Comparison of ENCODE assay signal across 27 cellular contexts in genomic region chr6:20882014-20882413, GRCh38.
"Had no signal": no experiment of that assay in that cellular context is flagged by ENCODE, and none has a peak within 500 bp of the region (broad histone marks: within the 10 kb centered on the region; RNA-seq: fewer than 3 reads in every experiment).

No MANE protein-coding gene starts in this region.

- H3K9me3 ChIP-seq: testis, vagina had no signal

- ATAC-seq: activated CD4-positive, alpha-beta T cell treated with anti-CD3 and anti-CD28 coated beads for 36 hours; activated T-helper 17 cell treated with anti-CD3 and anti-CD28 coated beads, Interleukin-2, amount 50 U/mL, for 72 hours; effector memory CD8-positive, alpha-beta T cell; esophagus mucosa; left lung; stimulated activated naive B cell treated with anti-CD40 and anti-IgM and Interleukin-4, amounts not matched to agents 10 μg/mL and 1 μg/mL and 100 μg/mL, for 72 hours had no signal

- H3K27me3 Mint-ChIP-seq: activated B cell treated with CpG ODN at 0.5 μM for 24 hours; activated CD4-positive, alpha-beta T cell treated with anti-CD3 and anti-CD28 coated beads for 36 hours; activated naive CD8-positive, alpha-beta T cell; activated T-cell treated with anti-CD3 and anti-CD28 coated beads, Interleukin-2, amount 50 U/mL, for 24 hours; activated T-helper 17 cell treated with anti-CD3 and anti-CD28 coated beads, Interleukin-2, amount 50 U/mL, for 72 hours; effector memory CD8-positive, alpha-beta T cell; naive B cell; stimulated activated naive B cell treated with anti-CD40 and anti-IgM and Interleukin-4, amounts not matched to agents 10 μg/mL and 1 μg/mL and 100 μg/mL, for 72 hours had no signal

- H3K9ac ChIP-seq: neural progenitor cell had no signal

- H3K27ac ChIP-seq: adrenal gland, hepatocyte, left lung, neural progenitor cell, testis, vagina had no signal

- H3K79me2 ChIP-seq: hepatocyte had no signal

- H3K4me1 ChIP-seq: testis had no signal

- H3K27ac Mint-ChIP-seq: activated B cell treated with CpG ODN at 0.5 μM for 24 hours; activated CD4-positive, alpha-beta T cell treated with anti-CD3 and anti-CD28 coated beads for 36 hours; activated naive CD8-positive, alpha-beta T cell; activated T-cell treated with anti-CD3 and anti-CD28 coated beads, Interleukin-2, amount 50 U/mL, for 24 hours; activated T-helper 17 cell treated with anti-CD3 and anti-CD28 coated beads, Interleukin-2, amount 50 U/mL, for 72 hours; effector memory CD8-positive, alpha-beta T cell; immature natural killer cell; naive B cell; neural progenitor cell; stimulated activated naive B cell treated with anti-CD40 and anti-IgM and Interleukin-4, amounts not matched to agents 10 μg/mL and 1 μg/mL and 100 μg/mL, for 72 hours had no signal

- H3K4me3 ChIP-seq: adrenal gland, hepatocyte, left lung, lung, neural progenitor cell, testis, vagina had no signal

- H3K4me3 Mint-ChIP-seq: activated B cell treated with CpG ODN at 0.5 μM for 24 hours; activated CD4-positive, alpha-beta T cell treated with anti-CD3 and anti-CD28 coated beads for 36 hours; activated naive CD8-positive, alpha-beta T cell; activated T-cell treated with anti-CD3 and anti-CD28 coated beads, Interleukin-2, amount 50 U/mL, for 24 hours; activated T-helper 17 cell treated with anti-CD3 and anti-CD28 coated beads, Interleukin-2, amount 50 U/mL, for 72 hours; effector memory CD8-positive, alpha-beta T cell; immature natural killer cell; naive B cell; neural progenitor cell; stimulated activated naive B cell treated with anti-CD40 and anti-IgM and Interleukin-4, amounts not matched to agents 10 μg/mL and 1 μg/mL and 100 μg/mL, for 72 hours had no signal

- H3K4me2 ChIP-seq: hepatocyte, neural progenitor cell had no signal

- H3K36me3 ChIP-seq: adrenal gland, left lung, vagina had no signal

- H2AFZ ChIP-seq: hepatocyte, neural progenitor cell had no signal

- H3K27me3 ChIP-seq: adrenal gland, hepatocyte, left lung, neural progenitor cell, testis, vagina had no signal

- H3K4me1 Mint-ChIP-seq: naive B cell had no signal

- DNase-seq: activated B cell treated with CpG ODN at 0.5 μM for 24 hours; activated CD4-positive, alpha-beta T cell treated with anti-CD3 and anti-CD28 coated beads for 36 hours; activated CD4-positive, alpha-beta T cell treated with anti-CD3 and anti-CD28 coated beads, Interleukin-2, amount 50 U/mL, for 4 hours; activated CD8-positive, alpha-beta memory T cell treated with anti-CD3 and anti-CD28 coated beads for 24 hours; activated CD8-positive, alpha-beta memory T cell treated with anti-CD3 and anti-CD28 coated beads, Interleukin-2, amount 50 U/mL, for 4 hours; activated T-cell treated with anti-CD3 and anti-CD28 coated beads, Interleukin-2, amount 50 U/mL, for 24 hours; adrenal gland; central memory CD4-positive, alpha-beta T cell; effector memory CD8-positive, alpha-beta T cell; foreskin melanocyte; glutamatergic neuron; immature natural killer cell; left lung; naive B cell; posterior cingulate gyrus; stimulated activated CD4-positive, alpha-beta T cell treated with anti-CD3 and anti-CD28 coated beads, Interleukin-2, amount 100 ng/mL, for 48 hours; stimulated activated CD8-positive, alpha-beta memory T cell treated with anti-CD3 and anti-CD28 coated beads, Interleukin-4, amount 100 ng/mL, for 48 hours; stimulated activated naive B cell treated with anti-CD40 and anti-IgM and Interleukin-4, amounts not matched to agents 10 μg/mL and 1 μg/mL and 100 μg/mL, for 72 hours; testis; trophoblast cell had no signal
